In the genomic region with DNA sequence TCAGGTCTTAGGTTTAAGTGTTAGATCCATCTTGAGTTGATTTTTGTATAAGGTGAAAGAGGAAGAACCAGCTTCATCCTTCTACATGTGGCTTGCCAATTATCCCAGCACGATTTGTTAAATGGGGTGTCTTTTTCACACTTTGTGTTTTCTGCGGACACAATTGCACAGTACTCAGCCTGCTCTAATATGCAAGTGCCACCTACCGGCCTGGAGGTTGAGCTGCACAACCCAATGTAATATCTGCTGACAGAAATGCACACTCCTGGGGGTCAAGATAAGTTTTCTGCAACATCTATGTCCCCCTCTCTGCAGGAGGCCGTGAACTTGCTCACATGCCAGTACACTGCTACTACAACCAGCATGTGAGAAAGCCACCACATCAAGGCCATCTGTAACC, we compare ENCODE assay signal across 21 cellular contexts.
DNase-seq lines count a peak whose midpoint lies in the region; ATAC-seq, FAIRE-seq and TF ChIP-seq lines count a peak whose summit lies in the region.
"Had no signal": no experiment of that assay in that cellular context is flagged by ENCODE, and none has a peak within 500 bp of the region (broad histone marks: within the 10 kb centered on the region; RNA-seq: fewer than 3 reads in every experiment).

No MANE protein-coding gene starts in this region.

- H2BK12ac ChIP-seq in H9 (ENCODE audit: insufficient read length, low read depth, low read length) (no peak overlapping the region), H1 (ENCODE audit: low read depth, low read length) (no peak overlapping the region)

- H3K4me2 ChIP-seq in H9 (ENCODE audit: insufficient read depth, insufficient read length, low read length), result no peak overlapping the region
- no peak overlapping the region for H3K4me2 ChIP-seq in PC-3 (ENCODE audit: low read length)
- H3K4me2 ChIP-seq in H1 (ENCODE audit: insufficient read depth in 1 of 2, low read depth in 2 of 2, low read length in 2 of 2), result no peak overlapping the region

- H2BK20ac ChIP-seq in H9 (ENCODE audit: low read depth, low read length, poor library complexity, severe bottlenecking), result no peak overlapping the region
- no peak overlapping the region for H2BK20ac ChIP-seq in H1 (ENCODE audit: low read length)

- CTCF ChIA-PET in PC-3 (lab: Charles Lee) (no interaction called here), H1 (lab: Charles Lee; ENCODE audit: partially characterized antibody) (interaction anchor here (1.2 kb wide), 1 partner anchor 10 kb away, joined by 3 read pairs; no protein-coding TSS in a partner anchor)
- CTCF ChIA-PET in activated CD4-positive, alpha-beta memory T cell treated with anti-CD3 and anti-CD28 coated beads for 36 hours (lab: Charles Lee), result no interaction called here

- H3K27me3 Mint-ChIP-seq in H9 (ENCODE audit: low read depth), result no peaks in the 10 kb centered on the region
- H3K27me3 Mint-ChIP-seq in activated CD4-positive, alpha-beta memory T cell treated with anti-CD3 and anti-CD28 coated beads for 36 hours, result no peaks in the 10 kb centered on the region
- H3K27me3 Mint-ChIP-seq in type B pancreatic cell, result no peaks in the 10 kb centered on the region
- H3K27me3 Mint-ChIP-seq: CD8-positive, alpha-beta memory T cell had no signal

- H4K5ac ChIP-seq in H9 (ENCODE audit: insufficient read length, low read depth, low read length), result no peak overlapping the region
- no peak overlapping the region for H4K5ac ChIP-seq in H1 (ENCODE audit: insufficient read length, low read depth, low read length)

- no peak for TF ChIP-seq POLR2A in H1 (IDR thresholded peaks at IDR 0.05; ENCODE audit: control extremely low read depth in 1 of 2, low read depth in 2 of 2, low read length in 2 of 2)

- H2BK120ac ChIP-seq in H9 (ENCODE audit: low read depth, low read length, poor library complexity, severe bottlenecking) (no peak overlapping the region), H1 (replicated peaks; ENCODE audit: low read depth, low read length) (no peak overlapping the region)

- H3F3A ChIP-seq in PC-3 (ENCODE audit: low read length, unreplicated experiment), result no peaks in the 10 kb centered on the region

- H3K79me2 ChIP-seq in H9 (ENCODE audit: insufficient read depth, low read length) (no peaks in the 10 kb centered on the region), PC-3 (ENCODE audit: low read length) (no peaks in the 10 kb centered on the region), H1 (ENCODE audit: control insufficient read depth in 1 of 2, insufficient read depth in 2 of 2, low read length in 2 of 2) (no peaks in the 10 kb centered on the region)

- no peak overlapping the region for H3K27ac Mint-ChIP-seq in H9
- no peak overlapping the region for H3K27ac Mint-ChIP-seq in activated CD4-positive, alpha-beta memory T cell treated with anti-CD3 and anti-CD28 coated beads for 36 hours
- H3K27ac Mint-ChIP-seq in type B pancreatic cell, result no peak overlapping the region
- H3K27ac Mint-ChIP-seq: CD8-positive, alpha-beta memory T cell had no signal

- BruUV-seq in PC-3 (replicated peaks; lab: Mats Ljungman, UMichigan), result no TSS peak

- no peak overlapping the region for H3K56ac ChIP-seq in H9 (ENCODE audit: insufficient read length, low read depth, low read length)
- no peak overlapping the region for H3K56ac ChIP-seq in H1 (replicated peaks; ENCODE audit: insufficient read length, low read depth, low read length)

- no peak for FAIRE-seq in H1 (lab: Jason Lieb, UNC)
- FAIRE-seq: GM12892, H54 had no signal

- no peak overlapping the region for H3T11ph ChIP-seq in H9 (ENCODE audit: low read length)

- DNase-seq in GM12865 (ENCODE audit: low read depth) (peak; percentile 0), H9 (no peak), PC-3 (no peak), H1 (ENCODE audit: low read depth in 1 of 2, low spot score in 2 of 2) (no peak), NCI-H510A (lab: John Stamatoyannopoulos, UW) (no peak), type B pancreatic cell (ENCODE audit: extremely low spot score, unreplicated experiment) (no peak)
- no peak for DNase-seq in activated CD4-positive, alpha-beta memory T cell treated with anti-CD3 and anti-CD28 coated beads for 36 hours
- DNase-seq: CD8-positive, alpha-beta memory T cell; DMS79; IMR-90; NCI-H1048; NCI-H1436 treated with DMSO at 0.1 percent for 48 hours; NCI-H2081 treated with DMSO at 0.1 percent for 48 hours; NCI-H510A treated with DMSO at 0.1 percent for 48 hours; Peyer's patch; T-helper 1 cell; T1000 had no signal

- H2BK15ac ChIP-seq in H9 (ENCODE audit: low read depth, low read length), result no peak overlapping the region
- no peak overlapping the region for H2BK15ac ChIP-seq in H1 (ENCODE audit: low read length)

- no peaks in the 10 kb centered on the region for H3K4me1 Mint-ChIP-seq in H9
- no peaks in the 10 kb centered on the region for H3K4me1 Mint-ChIP-seq in activated CD4-positive, alpha-beta memory T cell treated with anti-CD3 and anti-CD28 coated beads for 36 hours (ENCODE audit: low read depth)
- no peaks in the 10 kb centered on the region for H3K4me1 Mint-ChIP-seq in type B pancreatic cell (ENCODE audit: unreplicated experiment)
- H3K4me1 Mint-ChIP-seq: CD8-positive, alpha-beta memory T cell had no signal

- H3K18ac ChIP-seq in H9 (ENCODE audit: insufficient read length, low read depth, low read length) (no peak overlapping the region), H1 (ENCODE audit: extremely low read depth, low read length) (no peak overlapping the region)

- H3K4me3 ChIP-seq in GM12865 (ENCODE audit: low read depth, low read length) (no peak overlapping the region), PC-3 (ENCODE audit: low read length) (no peak overlapping the region), H1 (ENCODE audit: extremely low read depth in 1 of 4, insufficient read depth in 2 of 4, low read depth in 3 of 4, low read length in 4 of 4) (no peak overlapping the region)
- H3K4me3 ChIP-seq: Peyer's patch, SK-N-MC had no signal

- no peaks in the 10 kb centered on the region for H3K9me3 ChIP-seq in H9 (ENCODE audit: control insufficient read depth, low read depth, low read length)
- H3K9me3 ChIP-seq in PC-3 (ENCODE audit: low read length), result no peaks in the 10 kb centered on the region
- H3K9me3 ChIP-seq in H1 (ENCODE audit: insufficient read depth in 2 of 2, low read depth in 1 of 2, low read length in 1 of 2), result no peaks in the 10 kb centered on the region
- H3K9me3 ChIP-seq: Peyer's patch had no signal

- no peaks in the 10 kb centered on the region for H4K20me1 ChIP-seq in H9 (ENCODE audit: control insufficient read depth, insufficient read depth, insufficient read length)
- H4K20me1 ChIP-seq in PC-3 (ENCODE audit: low read length), result no peaks in the 10 kb centered on the region
- H4K20me1 ChIP-seq in H1 (replicated peaks in 1 of 2; ENCODE audit: control insufficient read depth in 1 of 2, insufficient read depth in 2 of 2, low read length in 2 of 2), result no peaks in the 10 kb centered on the region

- no peaks in the 10 kb centered on the region for H3K27me3 ChIP-seq in H9 (ENCODE audit: insufficient read depth, low read length)
- H3K27me3 ChIP-seq in PC-3 (ENCODE audit: low read length), result no peaks in the 10 kb centered on the region
- H3K27me3 ChIP-seq in H1 (replicated peaks in 1 of 4; ENCODE audit: control insufficient read depth in 3 of 4, extremely low read depth in 1 of 4, insufficient read depth in 3 of 4, low read length in 3 of 4), result no peaks in the 10 kb centered on the region
- H3K27me3 ChIP-seq: Peyer's patch had no signal

- no peak overlapping the region for H3K14ac ChIP-seq in H9 (ENCODE audit: insufficient read depth, low read length)
- no peak overlapping the region for H3K14ac ChIP-seq in H1 (ENCODE audit: insufficient read length)

- TF ChIP-seq EP300 in H1 (IDR thresholded peaks at IDR 0.05; ENCODE audit: borderline replicate concordance in 1 of 2, low read depth in 2 of 2, low read length in 2 of 2), result no peak

- peaks cover 0 to 2% (median 0%) of the 10 kb centered on the region in 3 experiments; a peak in 1 of 7 replicates for H3K36me3 Mint-ChIP-seq in H9 (ENCODE audit: insufficient read depth in 1 of 3, low read depth in 3 of 3)
- H3K36me3 Mint-ChIP-seq in activated CD4-positive, alpha-beta memory T cell treated with anti-CD3 and anti-CD28 coated beads for 36 hours, result no peaks in the 10 kb centered on the region
- no peaks in the 10 kb centered on the region for H3K36me3 Mint-ChIP-seq in type B pancreatic cell
- H3K36me3 Mint-ChIP-seq: CD8-positive, alpha-beta memory T cell had no signal

- POLR2A ChIA-PET in PC-3 (lab: Charles Lee; ENCODE audit: unreplicated experiment) (no interaction called here), H1 (lab: Charles Lee; ENCODE audit: partially characterized antibody) (no interaction called here)
- POLR2A ChIA-PET in activated CD4-positive, alpha-beta memory T cell treated with anti-CD3 and anti-CD28 coated beads for 36 hours (lab: Charles Lee), result no interaction called here

- H3K4me1 ChIP-seq in H9 (ENCODE audit: insufficient read depth, low read length) (no peaks in the 10 kb centered on the region), PC-3 (ENCODE audit: insufficient read depth, low read length) (no peaks in the 10 kb centered on the region), H1 (replicated peaks in 1 of 4; ENCODE audit: control insufficient read depth in 3 of 4, insufficient read depth in 4 of 4, low read length in 3 of 4) (no peaks in the 10 kb centered on the region)
- H3K4me1 ChIP-seq: Peyer's patch had no signal

- TF ChIP-seq CTCF in GM12865 (IDR thresholded peaks at IDR 0.05; ENCODE audit: insufficient read depth, low read depth, low read length, missing control alignments) (no peak), H9 (conservative IDR thresholded peaks at IDR 0.05) (peak; percentile 35; the same call in 2 of the 3 replicates), PC-3 (conservative IDR thresholded peaks at IDR 0.05; ENCODE audit: low read depth, low read length) (peak; percentile 44), H1 (IDR thresholded peaks at IDR 0.05; ENCODE audit: control extremely low read depth in 1 of 3, insufficient read depth in 1 of 3, low read depth in 1 of 3, low read length in 3 of 3) (peak in 1 of 3 experiments; percentile 34; a peak in 2 of 4 replicates), type B pancreatic cell (conservative IDR thresholded peaks at IDR 0.05) (no peak)

- H3K36me3 ChIP-seq in PC-3 (ENCODE audit: low read depth, low read length), result no peaks in the 10 kb centered on the region
- H3K36me3 ChIP-seq in H1 (ENCODE audit: control insufficient read depth in 2 of 4, insufficient read depth in 4 of 4, low read length in 3 of 4), result no peaks in the 10 kb centered on the region
- H3K36me3 ChIP-seq: Peyer's patch had no signal

- H3K23ac ChIP-seq in H9 (ENCODE audit: insufficient read length, low read depth, low read length), result no peak overlapping the region
- H3K23ac ChIP-seq in H1 (ENCODE audit: insufficient read length), result no peak overlapping the region

- peak; percentile 23 to 35; a peak in 3 of 4 replicates for TF ChIP-seq RAD21 in H1 (IDR thresholded peaks at IDR 0.05 in 1 of 2, conservative IDR thresholded peaks at IDR 0.05 in 1 of 2; ENCODE audit: low read depth in 2 of 2, low read length in 2 of 2)

- H3K4me3 Mint-ChIP-seq in H9 (no peak overlapping the region), type B pancreatic cell (no peak overlapping the region)
- no peak overlapping the region for H3K4me3 Mint-ChIP-seq in activated CD4-positive, alpha-beta memory T cell treated with anti-CD3 and anti-CD28 coated beads for 36 hours
- H3K4me3 Mint-ChIP-seq: CD8-positive, alpha-beta memory T cell had no signal

- H3K9ac ChIP-seq in H9 (ENCODE audit: extremely low read depth, insufficient read length, low read length), result no peak overlapping the region
- H3K9ac ChIP-seq in PC-3 (ENCODE audit: low read length), result no peak overlapping the region
- H3K9ac ChIP-seq in H1 (replicated peaks in 1 of 4; ENCODE audit: extremely low read depth in 1 of 4, low read depth in 3 of 4, low read length in 3 of 4), result no peak overlapping the region

- ATAC-seq in PC-3, result no peak
- ATAC-seq: Right ventricle myocardium inferior had no signal

- H3K79me1 ChIP-seq in H9 (ENCODE audit: insufficient read depth, low read depth, low read length, poor library complexity, severe bottlenecking) (no peaks in the 10 kb centered on the region), H1 (ENCODE audit: low read depth, low read length) (no peaks in the 10 kb centered on the region)

- intact Hi-C loops in PC-3 (cut with micrococcal nuclease), result no loop called here
- intact Hi-C loops in activated CD4-positive, alpha-beta memory T cell treated with anti-CD3 and anti-CD28 coated beads for 36 hours (cut with micrococcal nuclease), result no loop called here

- H3K23me2 ChIP-seq in H9 (ENCODE audit: insufficient read length, low read depth, low read length, poor library complexity, severe bottlenecking), result no peaks in the 10 kb centered on the region
- H3K23me2 ChIP-seq in H1 (ENCODE audit: low read depth, low read length), result no peaks in the 10 kb centered on the region; the same call in 1 of the 2 replicates

- H3K4ac ChIP-seq in H9 (ENCODE audit: low read depth, low read length), result no peak overlapping the region
- H3K4ac ChIP-seq in H1 (replicated peaks; ENCODE audit: insufficient read length, low read depth, low read length), result no peak overlapping the region

- H3K9me3 Mint-ChIP-seq in H9 (peaks cover 0 to 4% of the 10 kb centered on the region in 2 experiments; a peak in 2 of 5 replicates), type B pancreatic cell (no peaks in the 10 kb centered on the region)
- H3K9me3 Mint-ChIP-seq in activated CD4-positive, alpha-beta memory T cell treated with anti-CD3 and anti-CD28 coated beads for 36 hours, result peaks cover 12% of the 10 kb centered on the region

- H2BK5ac ChIP-seq in H9 (ENCODE audit: insufficient read length, low read length) (no peak overlapping the region), H1 (ENCODE audit: low read depth, low read length) (no peak overlapping the region)

- no peak overlapping the region for H4K8ac ChIP-seq in H9 (replicated peaks; ENCODE audit: insufficient read length, low read depth, low read length)
- H4K8ac ChIP-seq in H1 (ENCODE audit: extremely low read depth, insufficient read depth, low read length), result no peak overlapping the region

- H3K27ac ChIP-seq in H9 (ENCODE audit: insufficient read length, low read depth, low read length) (no peak overlapping the region), PC-3 (ENCODE audit: low read length) (no peak overlapping the region), H1 (ENCODE audit: low read depth, low read length) (no peak overlapping the region)
- H3K27ac ChIP-seq: Peyer's patch, SK-N-MC had no signal

- no peak overlapping the region for H4K91ac ChIP-seq in H9 (ENCODE audit: insufficient read length, low read depth, low read length)
- no peak overlapping the region for H4K91ac ChIP-seq in H1 (replicated peaks; ENCODE audit: insufficient read length, low read length)

- WGBS in H9 (ENCODE audit: extremely low coverage, insufficient read length, low lambda C conversion rate), result no CpG with 5 or more reads among the region's 4 CpGs
- 84% methylated on average over 4 of the region's 4 CpGs; no CpG with 5 or more reads in 1 of the 2 experiments for WGBS in H1 (ENCODE audit: extremely low coverage in 1 of 2, insufficient coverage in 1 of 2, insufficient read length in 1 of 2, insufficient replicate concordance in 2 of 2, low coverage in 1 of 2, low lambda C conversion rate in 2 of 2, missing lambda C conversion rate in 1 of 2), 2 experiments

- H3K9me2 ChIP-seq in PC-3 (replicated peaks; ENCODE audit: low read length), result no peaks in the 10 kb centered on the region

- H2AFZ ChIP-seq in H9 (ENCODE audit: low read length) (no peak overlapping the region), PC-3 (ENCODE audit: low read length) (no peak overlapping the region), H1 (ENCODE audit: low read length) (no peak overlapping the region)

- no peak overlapping the region for H2AK5ac ChIP-seq in H9 (ENCODE audit: insufficient read length, low read length)
- H2AK5ac ChIP-seq in H1 (ENCODE audit: low read depth, low read length), result no peak overlapping the region

Comparison
In these comparisons a context has a peak if more than half of its experiments do, and no peak if none do; other contexts are left out.
1. CTCF ChIP-seq: peak in H9 (single experiment) and PC-3 (single experiment); none in GM12865 (single experiment) and type B pancreatic cell (single experiment).